In genomic region chr5:76804266-76804665, GRCh38 we compare ENCODE assay signal across 1 cellular context.
TF ChIP-seq lines count a peak whose summit lies in the region.

No MANE protein-coding gene starts in this region.

TF ChIP-seq in HepG2, 621 proteins besides CTCF, POLR2A, EP300 and RAD21 (continued from another document):
- TF ChIP-seq ZNF546 (CRISPR knock-in tag; conservative IDR thresholded peaks at IDR 0.05) (no peak), PHF5A (CRISPR knock-in tag; IDR thresholded peaks at IDR 0.05; ENCODE audit: low read depth, unreplicated experiment) (no peak), ZFYVE20 (CRISPR knock-in tag; IDR thresholded peaks at IDR 0.05; ENCODE audit: borderline replicate concordance, low read depth) (no peak), KLF13 (CRISPR knock-in tag; IDR thresholded peaks at IDR 0.05) (no peak), CENPX (CRISPR knock-in tag; IDR thresholded peaks at IDR 0.05) (no peak), SP140L (CRISPR knock-in tag; IDR thresholded peaks at IDR 0.05; ENCODE audit: borderline replicate concordance) (no peak), DRAP1 (CRISPR knock-in tag; IDR thresholded peaks at IDR 0.05) (no peak), MBD4 (IDR thresholded peaks at IDR 0.05; ENCODE audit: borderline replicate concordance, low read length) (no peak)
